In genomic region chr2:232269867-232270266, GRCh38 we compare ENCODE assay signal across 1 cellular context.
TF ChIP-seq lines count a peak whose summit lies in the region.

No MANE protein-coding gene starts in this region.

TF ChIP-seq in WTC11, 78 proteins besides CTCF, POLR2A, EP300 and RAD21 (continued from another document):
- TF ChIP-seq ZSCAN18 (CRISPR knock-in tag; IDR thresholded peaks at IDR 0.05) (no peak), ATF1 (CRISPR knock-in tag; IDR thresholded peaks at IDR 0.05) (no peak)
